8 cellular contexts compared by ENCODE assay signal in genomic region chr1:108996622-108997021, GRCh38. TPM values are rescaled to one million over a fixed set of nuclear protein-coding genes. Genes with fewer than 3 reads are reported as not detected.
DNase-seq lines count a peak whose midpoint lies in the region; ATAC-seq, FAIRE-seq and TF ChIP-seq lines count a peak whose summit lies in the region.
"Not testable (repeated sequence)": the region's sequence is repeated elsewhere in the genome, so short reads cannot be mapped to it uniquely, and the experiment has no call there.

No MANE protein-coding gene starts in this region.

- TF ChIP-seq EP300 in K562 (IDR thresholded peaks at IDR 0.05; ENCODE audit: low read length): not testable (repeated sequence)

- RAD21 ChIA-PET in HCT116 (lab: Charles Lee; ENCODE audit: low non-redundant PET in 1 of 2, low total read pairs in 2 of 2, uncharacterized antibody in 2 of 2, unreplicated experiment in 2 of 2): not testable (repeated sequence)

- BruUV-seq in HCT116 (replicated peaks; lab: Mats Ljungman, UMichigan); PC-3 (replicated peaks; lab: Mats Ljungman, UMichigan); K562 (replicated peaks; lab: Mats Ljungman, UMichigan): not testable (repeated sequence)

- not testable (repeated sequence) for H4K20me1 ChIP-seq in HCT116 (ENCODE audit: insufficient read depth); PC-3 (ENCODE audit: low read length); K562 (replicated peaks; ENCODE audit: control insufficient read depth, insufficient read depth, low read length)

- H3K9ac ChIP-seq in HCT116 (ENCODE audit: low read length); PC-3 (ENCODE audit: low read length); K562 (ENCODE audit: insufficient read depth in 1 of 2, low read depth in 2 of 2, low read length in 2 of 2): not testable (repeated sequence)

- not testable (repeated sequence) for H3K4me1 ChIP-seq in HCT116 (ENCODE audit: control insufficient read depth in 1 of 2, insufficient read depth in 2 of 2, low read length in 2 of 2); PC-3 (ENCODE audit: insufficient read depth, low read length); K562 (replicated peaks in 1 of 2; ENCODE audit: control insufficient read depth in 2 of 2, insufficient read depth in 2 of 2, low read length in 2 of 2)

- peaks cover 18% of the 10 kb centered on the region for H3K9me3 Mint-ChIP-seq in activated T-helper 1 cell treated with anti-CD3 and anti-CD28 coated beads, Interleukin-12 subunit alpha, Interleukin-12 subunit beta, Interleukin-2, Interleukin-4 antibody, amounts not matched to agents 30 ng/mL and 10 ng/mL and 1 ng/mL, durations not matched to agents 14 hours and 24 hours and 36 hours
- not testable (repeated sequence) for H3K9me3 Mint-ChIP-seq in stimulated activated memory B cell treated with anti-CD40 and anti-IgM and Interleukin-4, amounts not matched to agents 10 μg/mL and 1 μg/mL and 100 μg/mL, for 72 hours

- H3K4me3 ChIP-seq in HCT116 (replicated peaks in 1 of 2; ENCODE audit: low read depth in 1 of 2, low read length in 2 of 2); PC-3 (ENCODE audit: low read length); K562: not testable (repeated sequence)

- TF ChIP-seq CTCF in HCT116 (IDR thresholded peaks at IDR 0.05 in 2 of 3, conservative IDR thresholded peaks at IDR 0.05 in 1 of 3; ENCODE audit: borderline replicate concordance in 1 of 3, insufficient read depth in 1 of 3, low read depth in 2 of 3, low read length in 2 of 3); PC-3 (conservative IDR thresholded peaks at IDR 0.05; ENCODE audit: low read depth, low read length); K562 (IDR thresholded peaks at IDR 0.05 in 2 of 3, conservative IDR thresholded peaks at IDR 0.05 in 1 of 3; ENCODE audit: insufficient read depth in 2 of 3, low read depth in 1 of 3, low read length in 3 of 3): not testable (repeated sequence)

- in situ Hi-C loops in K562 (cut with MboI): not testable (repeated sequence)

- H3K4me1 Mint-ChIP-seq in activated T-helper 1 cell treated with anti-CD3 and anti-CD28 coated beads, Interleukin-12 subunit alpha, Interleukin-12 subunit beta, Interleukin-2, Interleukin-4 antibody, amounts not matched to agents 30 ng/mL and 10 ng/mL and 1 ng/mL, durations not matched to agents 14 hours and 24 hours and 36 hours (ENCODE audit: low read depth); stimulated activated memory B cell treated with anti-CD40 and anti-IgM and Interleukin-4, amounts not matched to agents 10 μg/mL and 1 μg/mL and 100 μg/mL, for 72 hours: not testable (repeated sequence)

- peaks cover 3 to 10% of the 10 kb centered on the region in 2 experiments; a peak in 3 of 4 replicates for H3K9me3 ChIP-seq in HCT116 (ENCODE audit: control insufficient read depth in 1 of 2, insufficient read depth in 1 of 2, low read depth in 1 of 2, low read length in 2 of 2)
- H3K9me3 ChIP-seq in PC-3 (ENCODE audit: low read length); K562 (replicated peaks; ENCODE audit: control insufficient read depth, insufficient read depth, low read depth, low read length): not testable (repeated sequence)

- not testable (repeated sequence) for H3F3A ChIP-seq in PC-3 (ENCODE audit: low read length, unreplicated experiment)

- H3K79me2 ChIP-seq in HCT116 (ENCODE audit: insufficient read depth, low read length); PC-3 (ENCODE audit: low read length); K562 (ENCODE audit: control insufficient read depth, insufficient read depth, low read length): not testable (repeated sequence)

- not testable (repeated sequence) for H3K9me1 ChIP-seq in K562 (ENCODE audit: control insufficient read depth, insufficient read depth, low read length)

- peak; percentile 47 for ATAC-seq in HCT116
- ATAC-seq in PC-3: peak; percentile 13; the same call in 1 of the 2 replicates
- ATAC-seq in K562: not testable (repeated sequence)
- ATAC-seq in stimulated activated memory B cell treated with anti-CD40 and anti-IgM and Interleukin-4, amounts not matched to agents 10 μg/mL and 1 μg/mL and 100 μg/mL, for 72 hours: peak; percentile 27

- H2AFZ ChIP-seq in HCT116 (ENCODE audit: low read depth, low read length, poor library complexity, severe bottlenecking); PC-3 (ENCODE audit: low read length); K562 (ENCODE audit: low read depth, low read length): not testable (repeated sequence)

- CTCF ChIA-PET in HCT116 (lab: Charles Lee); PC-3 (lab: Charles Lee); K562 (lab: Yijun Ruan, JAX; ENCODE audit: low intra/inter-chr PET ratio): not testable (repeated sequence)

- TF ChIP-seq POLR2A in HCT116 (IDR thresholded peaks at IDR 0.05; ENCODE audit: borderline replicate concordance, extremely low read depth, insufficient read depth, insufficient read length); K562 (conservative IDR thresholded peaks at IDR 0.05): not testable (repeated sequence)

- H3K36me3 Mint-ChIP-seq in activated T-helper 1 cell treated with anti-CD3 and anti-CD28 coated beads, Interleukin-12 subunit alpha, Interleukin-12 subunit beta, Interleukin-2, Interleukin-4 antibody, amounts not matched to agents 30 ng/mL and 10 ng/mL and 1 ng/mL, durations not matched to agents 14 hours and 24 hours and 36 hours (ENCODE audit: low read depth): peaks cover 37% of the 10 kb centered on the region
- H3K36me3 Mint-ChIP-seq in stimulated activated memory B cell treated with anti-CD40 and anti-IgM and Interleukin-4, amounts not matched to agents 10 μg/mL and 1 μg/mL and 100 μg/mL, for 72 hours: peaks cover 62% of the 10 kb centered on the region

- 74% methylated on average over 3 of the region's 3 CpGs for WGBS in K562 (ENCODE audit: insufficient coverage, low coverage, missing lambda C conversion rate)

- TF ChIP-seq RAD21 in HCT116 (IDR thresholded peaks at IDR 0.05; ENCODE audit: low read depth); K562 (CRISPR knock-in tag; conservative IDR thresholded peaks at IDR 0.05 in 1 of 2, IDR thresholded peaks at IDR 0.05 in 1 of 2): not testable (repeated sequence)

- H3K4me3 Mint-ChIP-seq in activated T-helper 1 cell treated with anti-CD3 and anti-CD28 coated beads, Interleukin-12 subunit alpha, Interleukin-12 subunit beta, Interleukin-2, Interleukin-4 antibody, amounts not matched to agents 30 ng/mL and 10 ng/mL and 1 ng/mL, durations not matched to agents 14 hours and 24 hours and 36 hours; stimulated activated memory B cell treated with anti-CD40 and anti-IgM and Interleukin-4, amounts not matched to agents 10 μg/mL and 1 μg/mL and 100 μg/mL, for 72 hours: not testable (repeated sequence)

- not testable (repeated sequence) for H3K27ac ChIP-seq in HCT116 (ENCODE audit: low read depth, low read length); PC-3 (ENCODE audit: low read length); K562 (ENCODE audit: extremely low read depth, low read depth, low read length)

- not testable (repeated sequence) for H3K9me2 ChIP-seq in HCT116 (ENCODE audit: insufficient read depth); PC-3 (replicated peaks; ENCODE audit: low read length)

- DNase-seq in A172 (ENCODE audit: low spot score) (peak; percentile 2), PC-3 (peak; percentile 24), glomerular visceral epithelial cell (ENCODE audit: extremely low spot score) (peak; percentile 1)
- not testable (repeated sequence) for DNase-seq in HCT116 (ENCODE audit: low read depth, low spot score); activated T-helper 1 cell treated with anti-CD3 and anti-CD28 coated beads, Interleukin-12 subunit alpha, Interleukin-12 subunit beta, Interleukin-2, Interleukin-4 antibody, amounts not matched to agents 30 ng/mL and 10 ng/mL and 1 ng/mL, durations not matched to agents 14 hours and 24 hours and 36 hours (ENCODE audit: low spot score); K562 (ENCODE audit: extremely low read depth in 1 of 4, low spot score in 3 of 4)
- peak; percentile 18 to 32 for DNase-seq in activated CD4-positive, alpha-beta T cell treated with anti-CD3 and anti-CD28 coated beads, Interleukin-2, amount 50 U/mL, for 48 hours

- POLR2A ChIA-PET in HCT116 (lab: Charles Lee); PC-3 (lab: Charles Lee; ENCODE audit: unreplicated experiment); K562 (lab: Yijun Ruan, JAX): not testable (repeated sequence)

- H3K27ac Mint-ChIP-seq in activated T-helper 1 cell treated with anti-CD3 and anti-CD28 coated beads, Interleukin-12 subunit alpha, Interleukin-12 subunit beta, Interleukin-2, Interleukin-4 antibody, amounts not matched to agents 30 ng/mL and 10 ng/mL and 1 ng/mL, durations not matched to agents 14 hours and 24 hours and 36 hours: peak overlapping the region; percentile 61
- not testable (repeated sequence) for H3K27ac Mint-ChIP-seq in stimulated activated memory B cell treated with anti-CD40 and anti-IgM and Interleukin-4, amounts not matched to agents 10 μg/mL and 1 μg/mL and 100 μg/mL, for 72 hours

- H3K27me3 Mint-ChIP-seq in activated T-helper 1 cell treated with anti-CD3 and anti-CD28 coated beads, Interleukin-12 subunit alpha, Interleukin-12 subunit beta, Interleukin-2, Interleukin-4 antibody, amounts not matched to agents 30 ng/mL and 10 ng/mL and 1 ng/mL, durations not matched to agents 14 hours and 24 hours and 36 hours (ENCODE audit: insufficient read depth); stimulated activated memory B cell treated with anti-CD40 and anti-IgM and Interleukin-4, amounts not matched to agents 10 μg/mL and 1 μg/mL and 100 μg/mL, for 72 hours: not testable (repeated sequence)

- intact Hi-C loops in HCT116 (cut with micrococcal nuclease); PC-3 (cut with micrococcal nuclease); activated T-helper 1 cell treated with anti-CD3 and anti-CD28 coated beads, Interleukin-12 subunit alpha, Interleukin-12 subunit beta, Interleukin-2, Interleukin-4 antibody, amounts not matched to agents 30 ng/mL and 10 ng/mL and 1 ng/mL, durations not matched to agents 14 hours and 24 hours and 36 hours (cut with micrococcal nuclease); K562 (cut with micrococcal nuclease): not testable (repeated sequence)

- H3K36me3 ChIP-seq in HCT116 (ENCODE audit: control insufficient read depth in 1 of 2, insufficient read depth in 2 of 2, low read length in 2 of 2) (peaks cover 7 to 12% of the 10 kb centered on the region in 2 experiments), PC-3 (ENCODE audit: low read depth, low read length) (peaks cover 22% of the 10 kb centered on the region), K562 (ENCODE audit: control insufficient read depth, insufficient read depth, low read length) (peaks cover 28% of the 10 kb centered on the region; the same call in 1 of the 3 replicates)

- FAIRE-seq in K562 (lab: Jason Lieb, UNC): not testable (repeated sequence)

- H3K4me2 ChIP-seq in HCT116 (ENCODE audit: low read length); PC-3 (ENCODE audit: low read length); K562 (ENCODE audit: insufficient read depth, low read length): not testable (repeated sequence)

- H3K27me3 ChIP-seq in HCT116 (ENCODE audit: insufficient read depth, low read length); PC-3 (ENCODE audit: low read length); K562 (ENCODE audit: control insufficient read depth in 2 of 2, insufficient read depth in 2 of 2, low read length in 2 of 2): not testable (repeated sequence)

RNA-seq across cellular contexts. Expression of gene CLCC1, which starts 33.3 kb away (rescaled TPM):
- total RNA-seq in A172 (2014; rRNA removed; shearing (Covaris generic)): 36.1 and 39.7 TPM in 2 replicates
- total RNA-seq in HCT116 (2021; ENCODE audit: unreplicated experiment) (14.3 TPM), PC-3 (2014; rRNA removed) (29.5 and 30.4 TPM in 2 replicates), K562 (2014; rRNA removed) (33.3 and 37.7 TPM in 2 replicates), K562 (2014; rRNA removed; fragmentation: Illumina TruSeq; extraction: Trizol) (54.6 and 56.9 TPM in 2 replicates), K562 (2015; rRNA removed; fragmentation: Illumina TruSeq; extraction: Trizol) (41.0 and 44.7 TPM in 2 replicates), K562 (2021) (46.9 and 48.0 TPM in 2 replicates)
- 5.2 and 6.9 TPM in 2 replicates for polyA plus RNA-seq in HCT116 (2012)
- 23.1 and 23.4 TPM in 2 replicates for total RNA-seq in activated T-helper 1 cell treated with anti-CD3 and anti-CD28 coated beads, Interleukin-12 subunit alpha, Interleukin-12 subunit beta, Interleukin-2, Interleukin-4 antibody, amounts not matched to agents 30 ng/mL and 10 ng/mL and 1 ng/mL, durations not matched to agents 14 hours and 24 hours and 36 hours
- total RNA-seq in K562 (2011; cell fraction: chromatin; rRNA removed; ENCODE audit: low replicate concordance): 52.5 and 118 TPM in 2 replicates
- 60.3 and 60.5 TPM in 2 replicates for total RNA-seq in K562 (2011; cell fraction: nucleolus; rRNA removed)
- 87.2 and 123 TPM in 2 replicates for total RNA-seq in K562 (2011; cell fraction: nucleoplasm; rRNA removed)
- polyA plus RNA-seq in K562 (2011; rRNA removed) (45.6 and 63.4 TPM in 2 replicates), K562 (2014; fragmentation: Illumina TruSeq; extraction: Trizol) (36.4 and 40.4 TPM in 2 replicates), K562 (2014; fragmentation: Nextera tagmentation; extraction: Ambion mirVana) (10 to 100 TPM; 28.8 to 33.9 TPM), K562 (2014; rRNA removed) (35.8 and 39.1 TPM in 2 replicates)
- 20.7 and 27.5 TPM in 2 replicates for polyA plus RNA-seq in K562 (2011; cell fraction: cytosol; rRNA removed)
- polyA plus RNA-seq in K562 (2011; cell fraction: nucleus; rRNA removed): 34.0 and 35.4 TPM in 2 replicates
- 26.4 and 26.8 TPM in 2 replicates for polyA plus RNA-seq in K562 (2012)
- 57.8 and 68.4 TPM in 2 replicates for polyA minus RNA-seq in K562 (2011; rRNA and poly(A)+ RNA removed)
- polyA minus RNA-seq in K562 (2011; cell fraction: cytosol; rRNA and poly(A)+ RNA removed): 20.8 and 29.7 TPM in 2 replicates
- 14.4 and 18.3 TPM in 2 replicates for polyA minus RNA-seq in K562 (2011; cell fraction: nucleus; rRNA and poly(A)+ RNA removed)

RNA-seq across cellular contexts. Expression of gene WDR47, which starts 45.3 kb away (rescaled TPM):
- total RNA-seq in A172 (2014; rRNA removed; shearing (Covaris generic)): 19.5 and 29.4 TPM in 2 replicates
- 9.3 TPM for total RNA-seq in HCT116 (2021; ENCODE audit: unreplicated experiment)
- polyA plus RNA-seq in HCT116 (2012): 3.1 and 4.5 TPM in 2 replicates
- total RNA-seq in PC-3 (2014; rRNA removed): 6.2 and 7.7 TPM in 2 replicates
- 11.5 and 14.4 TPM in 2 replicates for total RNA-seq in activated T-helper 1 cell treated with anti-CD3 and anti-CD28 coated beads, Interleukin-12 subunit alpha, Interleukin-12 subunit beta, Interleukin-2, Interleukin-4 antibody, amounts not matched to agents 30 ng/mL and 10 ng/mL and 1 ng/mL, durations not matched to agents 14 hours and 24 hours and 36 hours
- total RNA-seq in K562 (2011; cell fraction: chromatin; rRNA removed; ENCODE audit: low replicate concordance): 11.7 and 26.2 TPM in 2 replicates
- 6.7 and 9.2 TPM in 2 replicates for total RNA-seq in K562 (2011; cell fraction: nucleolus; rRNA removed)
- 8.9 and 9.0 TPM in 2 replicates for total RNA-seq in K562 (2011; cell fraction: nucleoplasm; rRNA removed)
- total RNA-seq in K562 (2014; rRNA removed): 3.5 and 3.8 TPM in 2 replicates
- 6.1 and 6.8 TPM in 2 replicates for total RNA-seq in K562 (2014; rRNA removed; fragmentation: Illumina TruSeq; extraction: Trizol)
- 6.6 and 6.7 TPM in 2 replicates for total RNA-seq in K562 (2015; rRNA removed; fragmentation: Illumina TruSeq; extraction: Trizol)
- 6.1 and 9.6 TPM in 2 replicates for total RNA-seq in K562 (2021)
- polyA plus RNA-seq in K562 (2011; rRNA removed): 8.8 and 10.1 TPM in 2 replicates
- polyA plus RNA-seq in K562 (2011; cell fraction: cytosol; rRNA removed): 1.6 and 3.7 TPM in 2 replicates
- 6.2 and 8.8 TPM in 2 replicates for polyA plus RNA-seq in K562 (2011; cell fraction: nucleus; rRNA removed)
- polyA plus RNA-seq in K562 (2012): 3.9 and 4.1 TPM in 2 replicates
- 4.5 and 4.9 TPM in 2 replicates for polyA plus RNA-seq in K562 (2014; fragmentation: Illumina TruSeq; extraction: Trizol)
- 1 to 10 TPM; 1.3 to 2.0 TPM for polyA plus RNA-seq in K562 (2014; fragmentation: Nextera tagmentation; extraction: Ambion mirVana)
- 3.9 and 4.0 TPM in 2 replicates for polyA plus RNA-seq in K562 (2014; rRNA removed)
- 16.2 and 16.3 TPM in 2 replicates for polyA minus RNA-seq in K562 (2011; rRNA and poly(A)+ RNA removed)
- polyA minus RNA-seq in K562 (2011; cell fraction: cytosol; rRNA and poly(A)+ RNA removed): 5.5 and 12.3 TPM in 2 replicates
- 7.4 and 9.4 TPM in 2 replicates for polyA minus RNA-seq in K562 (2011; cell fraction: nucleus; rRNA and poly(A)+ RNA removed)
